9 cellular contexts compared by ENCODE assay signal in genomic region chr5:125409101-125409495, GRCh38.
A peak's percentile ranks its signal among the peaks of the same experiment; 100 is the strongest.
DNase-seq lines count a peak whose midpoint lies in the region; TF ChIP-seq lines count a peak whose summit lies in the region.
"Had no signal": no experiment of that assay in that cellular context is flagged by ENCODE, and none has a peak within 500 bp of the region (broad histone marks: within the 10 kb centered on the region; RNA-seq: fewer than 3 reads in every experiment).

No MANE protein-coding gene starts in this region.

- no peaks in the 10 kb centered on the region for H3K27me3 ChIP-seq in suprapubic skin

- peak overlapping the region; percentile 26 for H3K27ac ChIP-seq in suprapubic skin

- H3K4me1 ChIP-seq in suprapubic skin = peaks cover 47% of the 10 kb centered on the region

- 78% methylated on average over 6 of the region's 6 CpGs for WGBS in suprapubic skin

- H3K36me3 ChIP-seq in suprapubic skin = no peaks in the 10 kb centered on the region
- H3K36me3 ChIP-seq: prostate gland had no signal

- TF ChIP-seq EP300 in suprapubic skin (IDR thresholded peaks at IDR 0.05) = no peak

- no peak overlapping the region for H3K4me3 ChIP-seq in suprapubic skin
- H3K4me3 ChIP-seq: prostate gland had no signal

- TF ChIP-seq POLR2A in suprapubic skin (IDR thresholded peaks at IDR 0.05) = no peak

- no peaks in the 10 kb centered on the region for H3K9me3 ChIP-seq in suprapubic skin
- H3K9me3 ChIP-seq: prostate gland had no signal

- DNase-seq in NCI-H1092 (lab: John Stamatoyannopoulos, UW) (peak; percentile 47), SW480 (ENCODE audit: low spot score) (peak; percentile 92), iris pigment epithelial cell (ENCODE audit: low read depth) (peak; percentile 25), suprapubic skin (ENCODE audit: low spot score in 2 of 2) (no peak), NCI-H1694 treated with DMSO at 0.1 percent for 48 hours (lab: John Stamatoyannopoulos, UW) (no peak), RKO (ENCODE audit: low spot score) (no peak)
- DNase-seq in stimulated activated CD4-positive, alpha-beta T cell treated with anti-CD3 and anti-CD28 coated beads, Interleukin-4, amount 100 ng/mL, for 24 hours = no peak
- no peak for DNase-seq in activated CD4-positive, CD25-positive, alpha-beta regulatory T cell treated with anti-CD3 and anti-CD28 coated beads, Interleukin-2, amount 50 U/mL, for 72 hours

- TF ChIP-seq CTCF in suprapubic skin (IDR thresholded peaks at IDR 0.05) = no peak

Comparison
In these comparisons a context has a peak if more than half of its experiments do, and no peak if none do; other contexts are left out.
1. DNase-seq: peak in NCI-H1092 (single experiment), SW480 (single experiment) and iris pigment epithelial cell (single experiment); none in suprapubic skin (0 of 2), NCI-H1694 treated with DMSO at 0.1 percent for 48 hours (single experiment), stimulated activated CD4-positive, alpha-beta T cell treated with anti-CD3 and anti-CD28 coated beads, Interleukin-4, amount 100 ng/mL, for 24 hours (single experiment), RKO (single experiment) and activated CD4-positive, CD25-positive, alpha-beta regulatory T cell treated with anti-CD3 and anti-CD28 coated beads, Interleukin-2, amount 50 U/mL, for 72 hours (single experiment).